1 cellular context compared by ENCODE assay signal in the genomic region with DNA sequence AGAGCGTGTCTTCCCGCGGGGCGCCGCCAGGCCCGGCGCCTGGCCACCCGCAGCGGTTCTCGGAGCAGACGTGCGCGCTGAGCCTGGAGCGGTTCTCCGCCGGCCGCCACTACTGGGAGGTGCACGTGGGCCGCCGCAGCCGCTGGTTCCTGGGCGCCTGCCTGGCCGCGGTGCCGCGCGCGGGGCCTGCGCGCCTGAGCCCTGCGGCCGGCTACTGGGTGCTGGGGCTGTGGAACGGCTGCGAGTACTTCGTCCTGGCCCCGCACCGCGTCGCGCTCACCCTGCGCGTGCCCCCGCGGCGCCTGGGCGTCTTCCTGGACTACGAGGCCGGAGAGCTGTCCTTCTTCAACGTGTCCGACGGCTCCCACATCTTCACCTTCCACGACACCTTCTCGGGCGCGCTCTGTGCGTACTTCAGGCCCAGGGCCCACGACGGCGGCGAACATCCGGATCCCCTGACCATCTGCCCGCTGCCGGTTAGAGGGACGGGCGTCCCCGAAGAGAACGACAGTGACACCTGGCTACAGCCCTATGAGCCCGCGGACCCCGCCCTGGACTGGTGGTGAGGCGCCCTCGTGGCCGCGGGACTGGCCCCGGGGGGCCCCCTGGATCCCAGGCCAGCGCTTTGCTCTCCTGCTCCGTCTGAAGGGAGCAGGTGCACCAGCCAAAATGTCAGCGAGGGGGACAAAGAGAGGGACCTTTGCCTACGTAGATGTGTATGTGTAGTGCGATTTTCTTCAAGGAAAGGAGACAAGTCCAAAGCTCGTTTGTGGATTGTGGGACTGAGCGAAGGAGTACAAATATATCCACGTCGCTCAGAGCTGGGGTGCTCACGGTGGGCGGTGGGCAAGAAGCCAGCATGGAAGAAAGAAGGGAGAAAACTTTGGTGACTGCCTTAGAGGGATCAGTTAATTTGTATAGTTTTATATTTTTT.
TF ChIP-seq lines count a peak whose summit lies in the region.

No MANE protein-coding gene starts in this region.

TF ChIP-seq in K562, 482 proteins besides CTCF, POLR2A, EP300 and RAD21:
- TF ChIP-seq SRSF3 (IDR thresholded peaks at IDR 0.05; ENCODE audit: insufficient read depth, low read length) (no peak), NEUROD1 (IDR thresholded peaks at IDR 0.05; ENCODE audit: borderline replicate concordance, low read depth, low read length, partially characterized antibody) (no peak), HOXB6 (CRISPR knock-in tag; IDR thresholded peaks at IDR 0.05; ENCODE audit: borderline replicate concordance) (no peak), MEF2D (tag; conservative IDR thresholded peaks at IDR 0.05; ENCODE audit: low read depth) (no peak), ZNF12 (CRISPR knock-in tag; IDR thresholded peaks at IDR 0.05) (no peak), RBFOX2 (IDR thresholded peaks at IDR 0.05; ENCODE audit: low read depth, low read length) (peak; percentile 47), ETS2 (tag; IDR thresholded peaks at IDR 0.05; ENCODE audit: borderline replicate concordance, poor library complexity, severe bottlenecking) (no peak), DDX20 (tag; IDR thresholded peaks at IDR 0.05; ENCODE audit: low read depth) (no peak), CBX3 (IDR thresholded peaks at IDR 0.05; ENCODE audit: borderline replicate concordance in 1 of 2, low read length in 2 of 2) (no peak), POLR2G (IDR thresholded peaks at IDR 0.05; ENCODE audit: low read depth, low read length) (peak; percentile 43; the same call in 1 of the 2 replicates), HLTF (IDR thresholded peaks at IDR 0.05) (no peak), ARID1B (IDR thresholded peaks at IDR 0.05) (no peak), ZNF165 (CRISPR knock-in tag; IDR thresholded peaks at IDR 0.05; ENCODE audit: borderline replicate concordance) (no peak), MYC (IDR thresholded peaks at IDR 0.05; ENCODE audit: low read depth, low read length) (no peak), MYC (CRISPR knock-in tag; IDR thresholded peaks at IDR 0.05; ENCODE audit: borderline replicate concordance, low read depth) (no peak), NR2C2 (CRISPR knock-in tag; IDR thresholded peaks at IDR 0.05) (no peak), NR2C2 (tag; IDR thresholded peaks at IDR 0.05) (no peak), ZBED1 (IDR thresholded peaks at IDR 0.05) (no peak)
- TF ChIP-seq, protein P1, sequence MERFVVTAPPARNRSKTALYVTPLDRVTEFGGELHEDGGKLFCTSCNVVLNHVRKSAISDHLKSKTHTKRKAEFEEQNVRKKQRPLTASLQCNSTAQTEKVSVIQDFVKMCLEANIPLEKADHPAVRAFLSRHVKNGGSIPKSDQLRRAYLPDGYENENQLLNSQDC (CRISPR knock-in tag; IDR thresholded peaks at IDR 0.05), result no peak
- TF ChIP-seq, protein P2, sequence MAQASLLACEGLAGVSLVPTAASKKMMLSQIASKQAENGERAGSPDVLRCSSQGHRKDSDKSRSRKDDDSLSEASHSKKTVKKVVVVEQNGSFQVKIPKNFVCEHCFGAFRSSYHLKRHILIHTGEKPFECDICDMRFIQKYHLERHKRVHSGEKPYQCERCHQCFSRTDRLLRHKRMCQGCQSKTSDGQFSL (CRISPR knock-in tag; IDR thresholded peaks at IDR 0.05), result no peak
- TF ChIP-seq, protein P2 (tag; IDR thresholded peaks at IDR 0.05), result no peak
- TF ChIP-seq, protein P3, sequence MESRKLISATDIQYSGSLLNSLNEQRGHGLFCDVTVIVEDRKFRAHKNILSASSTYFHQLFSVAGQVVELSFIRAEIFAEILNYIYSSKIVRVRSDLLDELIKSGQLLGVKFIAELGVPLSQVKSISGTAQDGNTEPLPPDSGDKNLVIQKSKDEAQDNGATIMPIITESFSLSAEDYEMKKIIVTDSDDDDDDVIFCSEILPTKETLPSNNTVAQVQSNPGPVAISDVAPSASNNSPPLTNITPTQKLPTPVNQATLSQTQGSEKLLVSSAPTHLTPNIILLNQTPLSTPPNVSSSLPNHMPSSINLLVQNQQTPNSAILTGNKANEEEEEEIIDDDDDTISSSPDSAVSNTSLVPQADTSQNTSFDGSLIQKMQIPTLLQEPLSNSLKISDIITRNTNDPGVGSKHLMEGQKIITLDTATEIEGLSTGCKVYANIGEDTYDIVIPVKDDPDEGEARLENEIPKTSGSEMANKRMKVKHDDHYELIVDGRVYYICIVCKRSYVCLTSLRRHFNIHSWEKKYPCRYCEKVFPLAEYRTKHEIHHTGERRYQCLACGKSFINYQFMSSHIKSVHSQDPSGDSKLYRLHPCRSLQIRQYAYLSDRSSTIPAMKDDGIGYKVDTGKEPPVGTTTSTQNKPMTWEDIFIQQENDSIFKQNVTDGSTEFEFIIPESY (CRISPR knock-in tag; IDR thresholded peaks at IDR 0.05), result peak; percentile 24
- TF ChIP-seq, protein P4, sequence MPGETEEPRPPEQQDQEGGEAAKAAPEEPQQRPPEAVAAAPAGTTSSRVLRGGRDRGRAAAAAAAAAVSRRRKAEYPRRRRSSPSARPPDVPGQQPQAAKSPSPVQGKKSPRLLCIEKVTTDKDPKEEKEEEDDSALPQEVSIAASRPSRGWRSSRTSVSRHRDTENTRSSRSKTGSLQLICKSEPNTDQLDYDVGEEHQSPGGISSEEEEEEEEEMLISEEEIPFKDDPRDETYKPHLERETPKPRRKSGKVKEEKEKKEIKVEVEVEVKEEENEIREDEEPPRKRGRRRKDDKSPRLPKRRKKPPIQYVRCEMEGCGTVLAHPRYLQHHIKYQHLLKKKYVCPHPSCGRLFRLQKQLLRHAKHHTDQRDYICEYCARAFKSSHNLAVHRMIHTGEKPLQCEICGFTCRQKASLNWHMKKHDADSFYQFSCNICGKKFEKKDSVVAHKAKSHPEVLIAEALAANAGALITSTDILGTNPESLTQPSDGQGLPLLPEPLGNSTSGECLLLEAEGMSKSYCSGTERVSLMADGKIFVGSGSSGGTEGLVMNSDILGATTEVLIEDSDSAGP (CRISPR knock-in tag; IDR thresholded peaks at IDR 0.05), result no peak
